ENCODE assay signal across 2 cellular contexts in genomic region chr6:142653710-142654274, GRCh38.
TF ChIP-seq lines count a peak whose summit lies in the region.

No MANE protein-coding gene starts in this region.

TF ChIP-seq in SK-N-SH treated with all-trans-retinoic acid at 6 μM for 48 hours, 23 proteins besides CTCF, POLR2A, EP300 and RAD21 (continued from another document):
- no peak for TF ChIP-seq PATZ1 (CRISPR knock-in tag; IDR thresholded peaks at IDR 0.05; ENCODE audit: borderline replicate concordance)
- TF ChIP-seq TOX (CRISPR knock-in tag; IDR thresholded peaks at IDR 0.05; ENCODE audit: borderline replicate concordance): no peak
- no peak for TF ChIP-seq TCF4 (CRISPR knock-in tag; IDR thresholded peaks at IDR 0.05; ENCODE audit: borderline replicate concordance)
- no peak for TF ChIP-seq CSRNP3 (CRISPR knock-in tag; IDR thresholded peaks at IDR 0.05)
- TF ChIP-seq ZFP30 (CRISPR knock-in tag; IDR thresholded peaks at IDR 0.05): no peak
- TF ChIP-seq PPARA (CRISPR knock-in tag; IDR thresholded peaks at IDR 0.05; ENCODE audit: borderline replicate concordance): no peak
- no peak for TF ChIP-seq ZC3H10 (CRISPR knock-in tag; IDR thresholded peaks at IDR 0.05)
- no peak for TF ChIP-seq ESRRG (CRISPR knock-in tag; IDR thresholded peaks at IDR 0.05)
- no peak for TF ChIP-seq BACH2 (CRISPR knock-in tag; IDR thresholded peaks at IDR 0.05; ENCODE audit: borderline replicate concordance)
- TF ChIP-seq RARB (CRISPR knock-in tag; IDR thresholded peaks at IDR 0.05): no peak
- no peak for TF ChIP-seq POU6F1 (CRISPR knock-in tag; IDR thresholded peaks at IDR 0.05; ENCODE audit: borderline replicate concordance, low read depth)
- no peak for TF ChIP-seq ZNF70 (CRISPR knock-in tag; IDR thresholded peaks at IDR 0.05)

TF ChIP-seq in SK-N-SH, 30 proteins besides CTCF, POLR2A, EP300 and RAD21 (continued from another document):
- TF ChIP-seq REST (IDR thresholded peaks at IDR 0.05; ENCODE audit: low read depth, low read length) (no peak), SIN3A (IDR thresholded peaks at IDR 0.05; ENCODE audit: borderline replicate concordance, low read depth, low read length) (no peak), RCOR1 (IDR thresholded peaks at IDR 0.05; ENCODE audit: low read length) (no peak), FOXJ3 (CRISPR knock-in tag; IDR thresholded peaks at IDR 0.05) (no peak), GABPA (IDR thresholded peaks at IDR 0.05; ENCODE audit: low read depth) (no peak), MXI1 (IDR thresholded peaks at IDR 0.05; ENCODE audit: low read depth, low read length) (no peak), MEF2A (IDR thresholded peaks at IDR 0.05; ENCODE audit: borderline replicate concordance, low read depth) (no peak), TAF1 (IDR thresholded peaks at IDR 0.05; ENCODE audit: borderline replicate concordance, low read depth, low read length) (no peak)
